ENCODE assay signal across 14 cellular contexts in the genomic region with DNA sequence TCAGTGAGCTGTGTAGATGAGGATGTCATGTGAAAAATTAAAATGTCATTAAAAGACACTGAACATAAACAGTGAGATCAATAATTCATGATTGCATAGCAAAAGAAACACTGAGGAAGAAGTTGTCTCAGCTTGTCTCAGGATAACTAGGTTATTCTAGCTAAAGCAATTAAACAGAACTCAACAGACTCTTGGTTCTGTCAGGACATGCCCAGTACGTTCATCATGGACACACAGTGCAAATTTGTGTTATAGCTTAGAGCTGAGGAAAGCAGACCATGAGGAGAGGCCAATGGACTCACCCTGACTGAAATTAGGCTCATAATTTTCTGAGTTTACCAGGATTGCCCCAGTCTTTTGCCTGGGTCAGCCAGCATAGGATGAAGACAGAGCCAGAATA.
"Had no signal": no experiment of that assay in that cellular context is flagged by ENCODE, and none has a peak within 500 bp of the region (broad histone marks: within the 10 kb centered on the region; RNA-seq: fewer than 3 reads in every experiment).

No MANE protein-coding gene starts in this region.

- H3K4me3 ChIP-seq: ascending aorta, thoracic aorta had no signal

- H3K9me3 ChIP-seq: ascending aorta, thoracic aorta had no signal

- H3K27ac ChIP-seq: ascending aorta, thoracic aorta, VCaP had no signal

- ATAC-seq: activated T-cell treated with anti-CD3 and anti-CD28 coated beads, Interleukin-2, amount 50 U/mL, for 72 hours; stimulated activated naive B cell treated with anti-CD40 and anti-IgM and Interleukin-4, amounts not matched to agents 10 μg/mL and 1 μg/mL and 100 μg/mL, for 72 hours had no signal

- DNase-seq: activated CD4-positive, alpha-beta T cell treated with anti-CD3 and anti-CD28 coated beads, Interleukin-2, amount 50 U/mL, for 1 hour; activated CD4-positive, CD25-positive, alpha-beta regulatory T cell treated with anti-CD3 and anti-CD28 coated beads, Interleukin-2, amount 50 U/mL, for 72 hours; activated CD8-positive, alpha-beta memory T cell treated with anti-CD3 and anti-CD28 coated beads, Interleukin-2, amount 50 U/mL, for 4 hours; activated effector memory CD4-positive, alpha-beta T cell treated with anti-CD3 and anti-CD28 coated beads, Interleukin-2, amount 50 U/mL, for 16 hours; activated naive CD4-positive, alpha-beta T cell treated with anti-CD3 and anti-CD28 coated beads, Interleukin-2, amount 50 U/mL, for 16 hours; activated T-cell treated with anti-CD3 and anti-CD28 coated beads, Interleukin-2, amount 50 U/mL, for 72 hours; effector CD8-positive, alpha-beta T cell; mesendoderm; occipital lobe; posterior cingulate gyrus; stimulated activated naive B cell treated with anti-CD40 and anti-IgM and Interleukin-4, amounts not matched to agents 10 μg/mL and 1 μg/mL and 100 μg/mL, for 72 hours had no signal

- H3K4me1 ChIP-seq: ascending aorta had no signal

- H3K36me3 ChIP-seq: ascending aorta, thoracic aorta had no signal

- H3K27me3 ChIP-seq: ascending aorta had no signal
